1 cellular context compared by ENCODE assay signal in the genomic region with DNA sequence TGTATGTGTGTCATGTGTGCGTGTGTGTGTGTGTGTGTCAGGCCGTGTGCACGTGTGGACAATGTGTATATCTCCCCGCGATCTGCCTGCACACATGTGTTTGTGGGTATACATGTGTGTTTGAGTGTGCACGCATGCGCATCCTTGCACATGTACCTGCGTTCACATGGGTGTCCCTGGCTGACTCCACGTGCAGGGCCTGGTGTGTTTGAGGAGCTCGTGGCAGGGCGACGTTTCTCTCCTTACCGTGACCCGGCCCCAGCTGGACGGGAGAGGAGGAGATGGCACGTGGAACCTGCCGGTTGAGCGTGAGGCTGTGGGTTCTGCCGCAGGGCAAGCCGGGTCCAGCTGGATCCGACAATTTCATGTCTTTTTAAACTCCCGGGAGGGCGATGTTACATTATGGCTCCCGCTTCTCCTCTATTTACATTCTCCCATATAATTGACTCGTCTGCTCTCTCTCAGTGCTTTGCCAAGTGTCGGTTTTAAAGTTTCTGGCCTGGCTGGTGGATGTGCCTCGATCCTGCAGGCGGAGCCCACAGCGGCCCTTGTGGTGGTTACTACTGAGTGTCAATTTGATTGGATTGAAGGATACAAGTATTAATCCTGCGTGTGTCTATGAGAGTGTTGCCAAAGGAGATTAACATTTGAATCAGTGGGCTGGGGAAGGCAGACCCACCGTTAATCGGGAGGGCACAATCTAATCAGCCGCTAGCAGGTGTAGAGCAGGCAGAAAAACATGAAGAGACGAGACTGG.
TF ChIP-seq lines count a peak whose summit lies in the region.

No MANE protein-coding gene starts in this region.

TF ChIP-seq in WTC11, 78 proteins besides CTCF, POLR2A, EP300 and RAD21:
- TF ChIP-seq ZNF232 (CRISPR knock-in tag; IDR thresholded peaks at IDR 0.05): no peak
- TF ChIP-seq, protein P1, sequence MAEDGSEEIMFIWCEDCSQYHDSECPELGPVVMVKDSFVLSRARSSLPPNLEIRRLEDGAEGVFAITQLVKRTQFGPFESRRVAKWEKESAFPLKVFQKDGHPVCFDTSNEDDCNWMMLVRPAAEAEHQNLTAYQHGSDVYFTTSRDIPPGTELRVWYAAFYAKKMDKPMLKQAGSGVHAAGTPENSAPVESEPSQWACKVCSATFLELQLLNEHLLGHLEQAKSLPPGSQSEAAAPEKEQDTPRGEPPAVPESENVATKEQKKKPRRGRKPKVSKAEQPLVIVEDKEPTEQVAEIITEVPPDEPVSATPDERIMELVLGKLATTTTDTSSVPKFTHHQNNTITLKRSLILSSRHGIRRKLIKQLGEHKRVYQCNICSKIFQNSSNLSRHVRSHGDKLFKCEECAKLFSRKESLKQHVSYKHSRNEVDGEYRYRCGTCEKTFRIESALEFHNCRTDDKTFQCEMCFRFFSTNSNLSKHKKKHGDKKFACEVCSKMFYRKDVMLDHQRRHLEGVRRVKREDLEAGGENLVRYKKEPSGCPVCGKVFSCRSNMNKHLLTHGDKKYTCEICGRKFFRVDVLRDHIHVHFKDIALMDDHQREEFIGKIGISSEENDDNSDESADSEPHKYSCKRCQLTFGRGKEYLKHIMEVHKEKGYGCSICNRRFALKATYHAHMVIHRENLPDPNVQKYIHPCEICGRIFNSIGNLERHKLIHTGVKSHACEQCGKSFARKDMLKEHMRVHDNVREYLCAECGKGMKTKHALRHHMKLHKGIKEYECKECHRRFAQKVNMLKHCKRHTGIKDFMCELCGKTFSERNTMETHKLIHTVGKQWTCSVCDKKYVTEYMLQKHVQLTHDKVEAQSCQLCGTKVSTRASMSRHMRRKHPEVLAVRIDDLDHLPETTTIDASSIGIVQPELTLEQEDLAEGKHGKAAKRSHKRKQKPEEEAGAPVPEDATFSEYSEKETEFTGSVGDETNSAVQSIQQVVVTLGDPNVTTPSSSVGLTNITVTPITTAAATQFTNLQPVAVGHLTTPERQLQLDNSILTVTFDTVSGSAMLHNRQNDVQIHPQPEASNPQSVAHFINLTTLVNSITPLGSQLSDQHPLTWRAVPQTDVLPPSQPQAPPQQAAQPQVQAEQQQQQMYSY (CRISPR knock-in tag; IDR thresholded peaks at IDR 0.05): no peak
- no peak for TF ChIP-seq FOXJ3 (CRISPR knock-in tag; IDR thresholded peaks at IDR 0.05; ENCODE audit: borderline replicate concordance)
- no peak for TF ChIP-seq ZNF263 (CRISPR knock-in tag; IDR thresholded peaks at IDR 0.05; ENCODE audit: low read depth)
- TF ChIP-seq RORB (CRISPR knock-in tag; IDR thresholded peaks at IDR 0.05): no peak
- TF ChIP-seq JUN (CRISPR knock-in tag; IDR thresholded peaks at IDR 0.05): no peak
- TF ChIP-seq, protein P2, sequence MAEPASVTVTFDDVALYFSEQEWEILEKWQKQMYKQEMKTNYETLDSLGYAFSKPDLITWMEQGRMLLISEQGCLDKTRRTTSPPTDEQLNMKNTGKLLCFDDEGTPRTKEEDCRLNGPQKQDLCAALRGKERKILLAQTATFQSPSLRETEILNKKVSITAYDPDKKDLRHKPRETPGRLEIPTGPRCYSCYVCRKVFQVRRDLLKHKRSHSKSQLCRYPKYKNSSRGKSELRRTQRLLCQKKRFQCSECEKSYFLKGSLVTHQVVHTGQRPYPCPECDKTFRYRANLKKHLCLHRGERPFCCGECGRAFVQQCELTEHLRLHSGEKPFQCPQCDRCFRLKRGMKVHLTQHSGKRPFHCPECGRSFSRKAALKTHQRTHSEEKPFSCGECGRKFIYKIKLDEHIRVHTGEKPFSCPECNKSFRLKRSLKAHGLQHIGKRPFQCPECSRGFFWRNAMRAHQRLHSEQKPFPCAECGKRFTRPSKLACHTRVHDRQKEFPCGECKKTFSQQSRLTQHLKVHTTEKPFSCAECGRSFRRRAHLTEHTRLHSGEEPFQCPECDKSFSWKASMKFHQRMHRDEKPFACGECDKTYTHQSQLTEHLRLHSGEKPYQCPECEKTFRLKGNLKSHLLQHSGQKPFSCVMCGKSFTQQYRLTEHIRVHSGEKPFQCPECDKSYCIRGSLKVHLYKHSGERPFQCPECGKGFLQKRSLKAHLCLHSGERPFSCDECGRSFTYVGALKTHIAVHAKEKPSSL (CRISPR knock-in tag; conservative IDR thresholded peaks at IDR 0.05): no peak
- no peak for TF ChIP-seq NR1H2 (CRISPR knock-in tag; IDR thresholded peaks at IDR 0.05)
